8 cellular contexts compared by ENCODE assay signal in the genomic region with DNA sequence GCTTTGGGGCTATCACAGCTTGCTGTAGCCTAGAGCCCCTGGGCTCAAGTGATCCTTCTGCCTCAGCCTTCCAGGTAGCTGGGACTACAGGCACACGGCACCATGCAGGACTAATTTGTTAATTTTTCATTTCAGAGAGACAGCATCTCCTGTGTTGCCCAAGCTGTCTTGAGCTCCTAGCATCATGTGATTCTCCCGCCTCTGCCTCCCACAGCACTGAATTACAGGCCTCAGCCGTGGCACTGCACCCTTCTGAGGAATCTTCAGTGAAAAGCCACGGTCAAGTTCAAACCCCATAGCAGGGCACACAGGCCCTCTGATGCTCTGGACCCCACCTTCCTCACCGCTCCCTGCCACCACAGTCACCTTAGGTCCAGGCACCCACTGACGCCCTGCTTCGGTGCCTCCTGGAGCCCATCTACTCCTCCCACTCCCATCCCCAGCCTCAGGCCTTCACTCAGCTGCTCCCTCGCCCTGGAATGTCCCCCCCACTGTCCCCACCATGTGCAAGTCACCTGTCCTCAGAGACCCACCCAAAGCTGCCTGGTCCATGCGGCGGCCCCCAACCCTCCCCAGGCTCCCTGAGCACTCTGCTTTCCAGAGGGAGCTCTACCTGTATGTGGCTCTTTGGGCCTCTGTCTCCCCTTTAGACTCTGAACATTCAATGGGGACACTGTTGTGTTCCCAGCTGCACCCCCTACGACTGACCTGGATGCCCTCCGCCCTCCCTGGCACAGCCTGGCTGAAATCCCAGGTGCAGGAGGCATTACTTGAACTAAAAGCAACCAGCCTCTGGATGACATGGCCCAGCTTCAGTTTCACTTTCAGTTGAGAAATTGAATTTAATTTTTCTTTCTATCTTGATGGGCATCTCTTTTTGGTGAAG. TPM values are rescaled to one million over a fixed set of nuclear protein-coding genes. Genes with fewer than 3 reads are reported as not detected.
DNase-seq lines count a peak whose midpoint lies in the region; ATAC-seq, FAIRE-seq and TF ChIP-seq lines count a peak whose summit lies in the region.

No MANE protein-coding gene starts in this region.

- H2AFZ ChIP-seq in parathyroid adenoma: no peak overlapping the region

- CTCF ChIA-PET in RWPE1 (lab: Yijun Ruan, JAX): interaction anchor here (0.7 kb wide), 1 partner anchor 35 kb away, joined by 3 read pairs; no protein-coding TSS in a partner anchor

- peak overlapping the region; percentile 89 for H3K27ac ChIP-seq in RWPE1
- peak overlapping the region; percentile 75 for H3K27ac ChIP-seq in parathyroid adenoma

- FAIRE-seq in GM12892 (lab: Jason Lieb, UNC): peak; percentile 46

- peak; percentile 41 for DNase-seq in GM12892 (ENCODE audit: insufficient read length)
- DNase-seq in RWPE1 (ENCODE audit: low spot score): no peak
- DNase-seq in erythroblast (lab: John Stamatoyannopoulos, UW): peak; percentile 34 to 58
- DNase-seq in NK-92 (lab: John Stamatoyannopoulos, UW; ENCODE audit: unreplicated experiment): no peak
- no peak for DNase-seq in stimulated activated CD4-positive, alpha-beta T cell treated with anti-CD3 and anti-CD28 coated beads, Interleukin-12 subunit alpha, Interleukin-12 subunit beta, amount 100 ng/mL, for 4 hours

- ATAC-seq in HG02870 (IDR thresholded peaks at IDR 0.05; ENCODE audit: unreplicated experiment): no peak
- no peak for ATAC-seq in GM18870 (IDR thresholded peaks at IDR 0.05; ENCODE audit: unreplicated experiment)

- H3K9me3 ChIP-seq in parathyroid adenoma (ENCODE audit: control insufficient read depth, low read length): no peaks in the 10 kb centered on the region

- no peak for TF ChIP-seq CTCF in RWPE1 (conservative IDR thresholded peaks at IDR 0.05; ENCODE audit: low read depth)
- TF ChIP-seq CTCF in parathyroid adenoma (IDR thresholded peaks at IDR 0.05): no peak

- no peaks in the 10 kb centered on the region for H3K36me3 ChIP-seq in parathyroid adenoma (ENCODE audit: control insufficient read depth, insufficient read depth, low read length)

- peak overlapping the region; percentile 93 for H3K4me2 ChIP-seq in parathyroid adenoma (ENCODE audit: low read length)

- no peak overlapping the region for H3K4me3 ChIP-seq in parathyroid adenoma (ENCODE audit: low read depth, low read length)

- POLR2A ChIA-PET in RWPE1 (lab: Yijun Ruan, JAX; ENCODE audit: low non-redundant PET): no interaction called here

- peaks cover 3% of the 10 kb centered on the region for H3K4me1 ChIP-seq in parathyroid adenoma

- H3K27me3 ChIP-seq in parathyroid adenoma (ENCODE audit: control insufficient read depth, insufficient read depth, low read length): no peaks in the 10 kb centered on the region

- H3K79me2 ChIP-seq in parathyroid adenoma: no peaks in the 10 kb centered on the region

- no peak for TF ChIP-seq POLR2A in GM12892 (IDR thresholded peaks at IDR 0.05; ENCODE audit: low read depth, low read length)
- TF ChIP-seq POLR2A in erythroblast (IDR thresholded peaks at IDR 0.05; ENCODE audit: low read length): no peak

- H3K9ac ChIP-seq in parathyroid adenoma: no peak overlapping the region

RNA-seq across cellular contexts. Expression of a gene that starts 1.6 kb away (rescaled TPM):
- polyA plus RNA-seq in GM12892 (2012; ENCODE audit: missing spikeins): 61.7 TPM

RNA-seq across cellular contexts. Expression of a gene that starts 15.2 kb away (rescaled TPM):
- polyA plus RNA-seq in GM12892 (2012; ENCODE audit: missing spikeins): 69.3 TPM

RNA-seq across cellular contexts. Expression of a gene that starts 36.1 kb away (rescaled TPM):
- polyA plus RNA-seq in GM12892 (2012; ENCODE audit: missing spikeins): 1.5 TPM

Comparison
In these comparisons a context has a peak if more than half of its experiments do, and no peak if none do; other contexts are left out.
1. DNase-seq: peak in GM12892 (single experiment) and erythroblast (2 of 2); none in RWPE1 (single experiment), NK-92 (single experiment) and stimulated activated CD4-positive, alpha-beta T cell treated with anti-CD3 and anti-CD28 coated beads, Interleukin-12 subunit alpha, Interleukin-12 subunit beta, amount 100 ng/mL, for 4 hours (single experiment).